ENCODE assay signal across 13 cellular contexts in the genomic region with DNA sequence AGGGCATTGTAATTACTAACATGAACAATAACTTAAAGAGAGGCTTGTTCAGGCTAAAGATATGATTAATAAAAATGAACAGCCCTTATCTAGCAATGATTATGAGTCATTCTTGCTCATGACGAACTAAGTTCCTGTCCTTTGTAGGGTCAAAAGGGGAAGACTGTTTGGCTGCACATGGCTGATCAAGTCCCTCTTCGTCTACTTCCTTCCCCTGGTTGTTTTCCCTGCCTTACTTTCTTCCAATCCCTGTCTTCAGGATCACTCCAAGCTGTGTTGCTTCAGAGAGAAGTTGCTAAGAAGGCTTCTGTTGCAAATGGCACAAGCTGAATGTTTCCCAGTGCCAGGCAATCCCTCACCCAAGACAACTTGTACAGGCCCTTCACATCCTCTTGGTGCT.
DNase-seq lines count a peak whose midpoint lies in the region; ATAC-seq and TF ChIP-seq lines count a peak whose summit lies in the region.
"Had no signal": no experiment of that assay in that cellular context is flagged by ENCODE, and none has a peak within 500 bp of the region (broad histone marks: within the 10 kb centered on the region; RNA-seq: fewer than 3 reads in every experiment).

No MANE protein-coding gene starts in this region.

- WGBS in body of pancreas, 2 donors = 9 to 10% methylated on average over 2 of the region's 2 CpGs
- WGBS in SK-N-SH (ENCODE audit: low lambda C conversion rate) = 0% methylated on average over 2 of the region's 2 CpGs

- H3K4me3 ChIP-seq in body of pancreas (no peak overlapping the region), upper lobe of right lung (no peak overlapping the region), SK-N-SH (ENCODE audit: low read depth in 2 of 2, low read length in 1 of 2) (no peak overlapping the region)
- H3K4me3 ChIP-seq: dorsolateral prefrontal cortex, prostate gland had no signal

- TF ChIP-seq EP300 in SK-N-SH (IDR thresholded peaks at IDR 0.05; ENCODE audit: borderline replicate concordance in 1 of 2, low read depth in 1 of 2, low read length in 1 of 2) = no peak

- no peaks in the 10 kb centered on the region for H3F3A ChIP-seq in SK-N-SH (replicated peaks; ENCODE audit: insufficient read depth)

- H3K9me3 ChIP-seq in body of pancreas (no peaks in the 10 kb centered on the region), upper lobe of right lung (no peaks in the 10 kb centered on the region), SK-N-SH (no peaks in the 10 kb centered on the region)
- H3K9me3 ChIP-seq: prostate gland had no signal

- POLR2A ChIA-PET in SK-N-SH (lab: Yijun Ruan, JAX) = no interaction called here

- no peak for TF ChIP-seq RAD21 in SK-N-SH (IDR thresholded peaks at IDR 0.05; ENCODE audit: low read length)

- intact Hi-C loops in body of pancreas (cut with DNase I) = no loop called here
- intact Hi-C loops in upper lobe of right lung (cut with DNase I) = no loop called here

- no peak overlapping the region for H2AFZ ChIP-seq in SK-N-SH (ENCODE audit: low read depth)

- peak; percentile 69 to 73 for ATAC-seq in activated CD4-positive, CD25-positive, alpha-beta regulatory T cell treated with anti-CD3 and anti-CD28 coated beads, Interleukin-2, amount 50 U/mL, for 24 hours
- ATAC-seq in body of pancreas (peak; percentile 53), upper lobe of right lung (peak; percentile 70)

- TF ChIP-seq CTCF in body of pancreas (IDR thresholded peaks at IDR 0.05) (no peak), upper lobe of right lung (IDR thresholded peaks at IDR 0.05) (no peak), SK-N-SH (IDR thresholded peaks at IDR 0.05) (no peak)

- H3K9me2 ChIP-seq in SK-N-SH = no peaks in the 10 kb centered on the region

- H4K20me1 ChIP-seq in SK-N-SH (ENCODE audit: insufficient read depth) = no peaks in the 10 kb centered on the region

- DNase-seq in activated CD4-positive, CD25-positive, alpha-beta regulatory T cell treated with anti-CD3 and anti-CD28 coated beads, Interleukin-2, amount 50 U/mL, for 72 hours = no peak
- no peak for DNase-seq in body of pancreas
- peak; percentile 69 for DNase-seq in kidney glomerular epithelial cell (lab: John Stamatoyannopoulos, UW)
- no peak for DNase-seq in upper lobe of right lung
- no peak for DNase-seq in NCI-H187 treated with DMSO at 0.1 percent for 48 hours (lab: John Stamatoyannopoulos, UW)
- DNase-seq in NCI-H345 treated with DMSO at 0.1 percent for 48 hours (lab: John Stamatoyannopoulos, UW; ENCODE audit: unreplicated experiment) = no peak
- DNase-seq in SK-N-SH = no peak
- DNase-seq: activated gamma-delta T cell, dorsolateral prefrontal cortex, NCI-H1930 had no signal

- H3K4me1 ChIP-seq in body of pancreas (no peaks in the 10 kb centered on the region), upper lobe of right lung (no peaks in the 10 kb centered on the region), SK-N-SH (ENCODE audit: control insufficient read depth in 1 of 2, insufficient read depth in 2 of 2, low read depth in 1 of 2, low read length in 1 of 2) (no peaks in the 10 kb centered on the region)
- H3K4me1 ChIP-seq: prostate gland had no signal

- CTCF ChIA-PET in SK-N-SH (lab: Yijun Ruan, JAX) = no interaction called here

- H3K9ac ChIP-seq in SK-N-SH = no peak overlapping the region

- H3K27ac ChIP-seq in body of pancreas = peak overlapping the region in 1 of 4 donors; percentile 28
- no peak overlapping the region for H3K27ac ChIP-seq in upper lobe of right lung
- H3K27ac ChIP-seq in SK-N-SH (ENCODE audit: low read depth in 2 of 2, low read length in 1 of 2) = no peak overlapping the region
- H3K27ac ChIP-seq: dorsolateral prefrontal cortex, HL-60, prostate gland had no signal

- no peak overlapping the region for H3K4me2 ChIP-seq in SK-N-SH

- H3K27me3 ChIP-seq in body of pancreas = no peaks in the 10 kb centered on the region
- H3K27me3 ChIP-seq in upper lobe of right lung = no peaks in the 10 kb centered on the region
- no peaks in the 10 kb centered on the region for H3K27me3 ChIP-seq in SK-N-SH (ENCODE audit: insufficient read depth)
- H3K27me3 ChIP-seq: dorsolateral prefrontal cortex had no signal

- no peak for TF ChIP-seq POLR2A in body of pancreas (IDR thresholded peaks at IDR 0.05)

- H3K79me2 ChIP-seq in SK-N-SH (ENCODE audit: insufficient read depth) = no peaks in the 10 kb centered on the region

- H3K36me3 ChIP-seq in body of pancreas (replicated peaks in 1 of 2; ENCODE audit: insufficient read depth in 1 of 2, low read depth in 2 of 2) (no peaks in the 10 kb centered on the region), upper lobe of right lung (no peaks in the 10 kb centered on the region), SK-N-SH (replicated peaks in 1 of 2; ENCODE audit: control insufficient read depth in 1 of 2, insufficient read depth in 2 of 2, low read length in 1 of 2) (no peaks in the 10 kb centered on the region)
- H3K36me3 ChIP-seq: prostate gland had no signal

TF ChIP-seq in SK-N-SH, 30 proteins besides CTCF, POLR2A, EP300 and RAD21:
- TF ChIP-seq JUND (IDR thresholded peaks at IDR 0.05) (no peak), ELF1 (IDR thresholded peaks at IDR 0.05) (no peak), NRF1 (IDR thresholded peaks at IDR 0.05; ENCODE audit: low read depth, low read length) (no peak), TCF12 (IDR thresholded peaks at IDR 0.05) (no peak), NFIC (IDR thresholded peaks at IDR 0.05; ENCODE audit: borderline replicate concordance) (no peak), SMC3 (IDR thresholded peaks at IDR 0.05; ENCODE audit: low read depth, low read length) (no peak), MXI1 (IDR thresholded peaks at IDR 0.05; ENCODE audit: low read depth, low read length) (no peak), MEF2A (IDR thresholded peaks at IDR 0.05; ENCODE audit: borderline replicate concordance, low read depth) (no peak), FOXJ3 (CRISPR knock-in tag; IDR thresholded peaks at IDR 0.05) (no peak), FOXM1 (IDR thresholded peaks at IDR 0.05; ENCODE audit: low read depth) (no peak), FOSL2 (IDR thresholded peaks at IDR 0.05; ENCODE audit: borderline replicate concordance, low read depth) (no peak), GABPA (IDR thresholded peaks at IDR 0.05; ENCODE audit: low read depth) (no peak), YY1 (IDR thresholded peaks at IDR 0.05; ENCODE audit: low read depth) (no peak)
- TF ChIP-seq, protein P1, sequence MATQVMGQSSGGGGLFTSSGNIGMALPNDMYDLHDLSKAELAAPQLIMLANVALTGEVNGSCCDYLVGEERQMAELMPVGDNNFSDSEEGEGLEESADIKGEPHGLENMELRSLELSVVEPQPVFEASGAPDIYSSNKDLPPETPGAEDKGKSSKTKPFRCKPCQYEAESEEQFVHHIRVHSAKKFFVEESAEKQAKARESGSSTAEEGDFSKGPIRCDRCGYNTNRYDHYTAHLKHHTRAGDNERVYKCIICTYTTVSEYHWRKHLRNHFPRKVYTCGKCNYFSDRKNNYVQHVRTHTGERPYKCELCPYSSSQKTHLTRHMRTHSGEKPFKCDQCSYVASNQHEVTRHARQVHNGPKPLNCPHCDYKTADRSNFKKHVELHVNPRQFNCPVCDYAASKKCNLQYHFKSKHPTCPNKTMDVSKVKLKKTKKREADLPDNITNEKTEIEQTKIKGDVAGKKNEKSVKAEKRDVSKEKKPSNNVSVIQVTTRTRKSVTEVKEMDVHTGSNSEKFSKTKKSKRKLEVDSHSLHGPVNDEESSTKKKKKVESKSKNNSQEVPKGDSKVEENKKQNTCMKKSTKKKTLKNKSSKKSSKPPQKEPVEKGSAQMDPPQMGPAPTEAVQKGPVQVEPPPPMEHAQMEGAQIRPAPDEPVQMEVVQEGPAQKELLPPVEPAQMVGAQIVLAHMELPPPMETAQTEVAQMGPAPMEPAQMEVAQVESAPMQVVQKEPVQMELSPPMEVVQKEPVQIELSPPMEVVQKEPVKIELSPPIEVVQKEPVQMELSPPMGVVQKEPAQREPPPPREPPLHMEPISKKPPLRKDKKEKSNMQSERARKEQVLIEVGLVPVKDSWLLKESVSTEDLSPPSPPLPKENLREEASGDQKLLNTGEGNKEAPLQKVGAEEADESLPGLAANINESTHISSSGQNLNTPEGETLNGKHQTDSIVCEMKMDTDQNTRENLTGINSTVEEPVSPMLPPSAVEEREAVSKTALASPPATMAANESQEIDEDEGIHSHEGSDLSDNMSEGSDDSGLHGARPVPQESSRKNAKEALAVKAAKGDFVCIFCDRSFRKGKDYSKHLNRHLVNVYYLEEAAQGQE (IDR thresholded peaks at IDR 0.05; ENCODE audit: low read depth, low read length) = no peak
- TF ChIP-seq, protein P2, sequence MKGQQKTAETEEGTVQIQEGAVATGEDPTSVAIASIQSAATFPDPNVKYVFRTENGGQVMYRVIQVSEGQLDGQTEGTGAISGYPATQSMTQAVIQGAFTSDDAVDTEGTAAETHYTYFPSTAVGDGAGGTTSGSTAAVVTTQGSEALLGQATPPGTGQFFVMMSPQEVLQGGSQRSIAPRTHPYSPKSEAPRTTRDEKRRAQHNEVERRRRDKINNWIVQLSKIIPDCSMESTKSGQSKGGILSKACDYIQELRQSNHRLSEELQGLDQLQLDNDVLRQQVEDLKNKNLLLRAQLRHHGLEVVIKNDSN (IDR thresholded peaks at IDR 0.05; ENCODE audit: borderline replicate concordance, low read depth) = no peak
- TF ChIP-seq, protein P3, sequence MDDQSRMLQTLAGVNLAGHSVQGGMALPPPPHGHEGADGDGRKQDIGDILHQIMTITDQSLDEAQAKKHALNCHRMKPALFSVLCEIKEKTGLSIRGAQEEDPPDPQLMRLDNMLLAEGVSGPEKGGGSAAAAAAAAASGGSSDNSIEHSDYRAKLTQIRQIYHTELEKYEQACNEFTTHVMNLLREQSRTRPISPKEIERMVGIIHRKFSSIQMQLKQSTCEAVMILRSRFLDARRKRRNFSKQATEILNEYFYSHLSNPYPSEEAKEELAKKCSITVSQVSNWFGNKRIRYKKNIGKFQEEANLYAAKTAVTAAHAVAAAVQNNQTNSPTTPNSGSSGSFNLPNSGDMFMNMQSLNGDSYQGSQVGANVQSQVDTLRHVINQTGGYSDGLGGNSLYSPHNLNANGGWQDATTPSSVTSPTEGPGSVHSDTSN (IDR thresholded peaks at IDR 0.05) = no peak
